ENCODE assay signal across 15 cellular contexts in the genomic region with DNA sequence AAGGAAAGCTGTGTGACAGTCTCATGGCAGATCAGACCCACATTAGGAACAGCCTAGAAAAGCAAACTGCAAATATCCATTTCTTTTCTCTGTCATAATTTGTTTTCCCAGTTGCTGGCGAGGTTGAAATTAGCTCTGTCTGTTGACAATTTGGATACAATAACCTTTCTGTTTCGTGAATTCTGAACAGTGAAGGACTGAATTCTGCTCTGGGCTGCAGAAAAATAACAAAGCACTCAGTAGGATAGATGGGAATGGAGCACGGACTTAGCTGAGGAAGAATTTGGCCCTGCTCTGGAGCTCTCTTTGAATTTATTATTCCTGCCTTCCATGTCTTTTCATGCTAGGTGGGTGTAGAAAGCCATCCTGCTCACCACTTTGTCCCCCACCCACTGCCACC.
DNase-seq lines count a peak whose midpoint lies in the region; ATAC-seq lines count a peak whose summit lies in the region.
"Had no signal": no experiment of that assay in that cellular context is flagged by ENCODE, and none has a peak within 500 bp of the region (broad histone marks: within the 10 kb centered on the region; RNA-seq: fewer than 3 reads in every experiment).

No MANE protein-coding gene starts in this region.

- H3K4me3 ChIP-seq in effector memory CD4-positive, alpha-beta T cell (ENCODE audit: insufficient read depth, low read depth, low read length, poor library complexity, severe bottlenecking), result no peak overlapping the region
- H3K4me3 ChIP-seq: BLaER1 had no signal

- no peaks in the 10 kb centered on the region for H3K4me1 ChIP-seq in effector memory CD4-positive, alpha-beta T cell (ENCODE audit: control insufficient read depth, insufficient read depth, low read length, poor library complexity, severe bottlenecking)
- H3K4me1 ChIP-seq: BLaER1 had no signal

- H3K36me3 ChIP-seq in effector memory CD4-positive, alpha-beta T cell (ENCODE audit: control insufficient read depth, insufficient read depth, low read length), result no peaks in the 10 kb centered on the region
- H3K36me3 ChIP-seq: BLaER1 had no signal

- no peaks in the 10 kb centered on the region for H3K9me3 ChIP-seq in effector memory CD4-positive, alpha-beta T cell (ENCODE audit: control insufficient read depth, low read length)
- H3K9me3 ChIP-seq: BLaER1 had no signal

- DNase-seq in caudate nucleus (lab: John Stamatoyannopoulos, UW), result peak in 1 of 61 donors; percentile 22
- peak; percentile 24 for DNase-seq in globus pallidus (ENCODE audit: low spot score)
- DNase-seq in pons (ENCODE audit: low spot score), result peak; percentile 49
- no peak for DNase-seq in NCI-H1105 (lab: John Stamatoyannopoulos, UW)
- no peak for DNase-seq in activated CD4-positive, alpha-beta T cell treated with anti-CD3 and anti-CD28 coated beads, Interleukin-2, amount 50 U/mL, for 4 hours
- no peak for DNase-seq in effector memory CD4-positive, alpha-beta T cell
- DNase-seq: 8988T; CD4-positive, alpha-beta memory T cell; GOT3; H7; HFFc6; IMR-90 had no signal

- ATAC-seq in GM21717 (IDR thresholded peaks at IDR 0.05; ENCODE audit: unreplicated experiment), result no peak
- ATAC-seq: HCT116 had no signal

- H3K27me3 ChIP-seq in effector memory CD4-positive, alpha-beta T cell (replicated peaks; ENCODE audit: control insufficient read depth, insufficient read depth, low read length, poor library complexity, severe bottlenecking), result no peaks in the 10 kb centered on the region
- H3K27me3 ChIP-seq: BLaER1 had no signal

- peak overlapping the region; percentile 61 for H3K27ac ChIP-seq in caudate nucleus (ENCODE audit: low read depth, low read length)
- no peak overlapping the region for H3K27ac ChIP-seq in effector memory CD4-positive, alpha-beta T cell (ENCODE audit: insufficient read depth, low read length, poor library complexity, severe bottlenecking)
- H3K27ac ChIP-seq: BLaER1 had no signal

Comparison
In these comparisons a context has a peak if more than half of its experiments do, and no peak if none do; other contexts are left out.
1. DNase-seq: peak in globus pallidus (single experiment) and pons (single experiment); none in NCI-H1105 (single experiment), activated CD4-positive, alpha-beta T cell treated with anti-CD3 and anti-CD28 coated beads, Interleukin-2, amount 50 U/mL, for 4 hours (0 of 2) and effector memory CD4-positive, alpha-beta T cell (0 of 3).